10 cellular contexts compared by ENCODE assay signal in genomic region chr2:104872034-104872865, GRCh38. TPM values are rescaled to one million over a fixed set of nuclear protein-coding genes. Genes with fewer than 3 reads are reported as not detected.
A peak's percentile ranks its signal among the peaks of the same experiment; 100 is the strongest.
DNase-seq lines count a peak whose midpoint lies in the region; ATAC-seq and TF ChIP-seq lines count a peak whose summit lies in the region.
"Had no signal": no experiment of that assay in that cellular context is flagged by ENCODE, and none has a peak within 500 bp of the region (broad histone marks: within the 10 kb centered on the region; RNA-seq: fewer than 3 reads in every experiment).

No MANE protein-coding gene starts in this region.

- no peaks in the 10 kb centered on the region for H4K20me1 ChIP-seq in KMS-11 (ENCODE audit: insufficient read depth)
- no peaks in the 10 kb centered on the region for H4K20me1 ChIP-seq in osteoblast (ENCODE audit: insufficient read depth, low read length)

- H3K4me1 Mint-ChIP-seq in CD8-positive, alpha-beta T cell (ENCODE audit: low read depth): peaks cover 14% of the 10 kb centered on the region
- peaks cover 7% of the 10 kb centered on the region for H3K4me1 Mint-ChIP-seq in endothelial cell (ENCODE audit: unreplicated experiment)

- no peaks in the 10 kb centered on the region for H3K36me3 ChIP-seq in CD8-positive, alpha-beta T cell (ENCODE audit: insufficient read depth, low read length)
- H3K36me3 ChIP-seq in KMS-11 (ENCODE audit: insufficient read depth): no peaks in the 10 kb centered on the region
- no peaks in the 10 kb centered on the region for H3K36me3 ChIP-seq in osteoblast (ENCODE audit: insufficient read depth, low read length)

- H3K36me3 Mint-ChIP-seq in CD8-positive, alpha-beta T cell: no peaks in the 10 kb centered on the region
- H3K36me3 Mint-ChIP-seq in endothelial cell (ENCODE audit: low read depth, unreplicated experiment): no peaks in the 10 kb centered on the region

- DNase-seq in CD8-positive, alpha-beta T cell: no peak
- DNase-seq in endothelial cell (ENCODE audit: low spot score) (no peak), osteoblast (ENCODE audit: insufficient read length, low spot score, missing footprints) (no peak), cerebellum (ENCODE audit: low spot score) (no peak)
- DNase-seq in stimulated activated CD8-positive, alpha-beta memory T cell treated with anti-CD3 and anti-CD28 coated beads, Interleukin-4, amount 100 ng/mL, for 48 hours: no peak
- DNase-seq in stimulated activated CD4-positive, alpha-beta T cell treated with anti-CD3 and anti-CD28 coated beads, Interleukin-15, amount 100 ng/mL, for 24 hours: no peak
- DNase-seq: activated CD4-positive, CD25-positive, alpha-beta regulatory T cell treated with anti-CD3 and anti-CD28 coated beads, Interleukin-2, amount 50 U/mL, for 72 hours had no signal

- TF ChIP-seq CTCF in CD8-positive, alpha-beta T cell (IDR thresholded peaks at IDR 0.05): no peak
- TF ChIP-seq CTCF in KMS-11 (conservative IDR thresholded peaks at IDR 0.05; ENCODE audit: low read depth, low read length) (no peak), endothelial cell (IDR thresholded peaks at IDR 0.05; ENCODE audit: unreplicated experiment) (no peak), osteoblast (IDR thresholded peaks at IDR 0.05; ENCODE audit: extremely low read depth, low read depth, low read length) (no peak)

- H3K9ac ChIP-seq in KMS-11: no peak overlapping the region; the same call in 1 of the 2 replicates

- intact Hi-C loops in CD8-positive, alpha-beta T cell (cut with DNase I, micrococcal nuclease): no loop called here

- no peaks in the 10 kb centered on the region for H3K9me3 Mint-ChIP-seq in CD8-positive, alpha-beta T cell
- H3K9me3 Mint-ChIP-seq in endothelial cell (ENCODE audit: unreplicated experiment): no peaks in the 10 kb centered on the region

- no peak overlapping the region for H3K4me3 ChIP-seq in CD8-positive, alpha-beta T cell (ENCODE audit: low read depth, low read length)
- H3K4me3 ChIP-seq in KMS-11 (IDR thresholded peaks at IDR 0.05; ENCODE audit: insufficient read depth, low read depth, low read length) (no peak overlapping the region), osteoblast (ENCODE audit: insufficient read depth, low read length) (peak overlapping the region; percentile 17)

- peak overlapping the region; percentile 51 for H3K4me3 Mint-ChIP-seq in CD8-positive, alpha-beta T cell
- H3K4me3 Mint-ChIP-seq in endothelial cell (ENCODE audit: unreplicated experiment): peak overlapping the region; percentile 86

- H3K27me3 ChIP-seq in CD8-positive, alpha-beta T cell (ENCODE audit: insufficient read depth, low read length): peaks cover 4% of the 10 kb centered on the region
- H3K27me3 ChIP-seq in KMS-11 (ENCODE audit: insufficient read depth, low read depth) (no peaks in the 10 kb centered on the region), osteoblast (ENCODE audit: insufficient read depth, low read length) (peaks cover 25% of the 10 kb centered on the region)

- peak overlapping the region; percentile 70 for H3K4me2 ChIP-seq in KMS-11
- peak overlapping the region; percentile 79 for H3K4me2 ChIP-seq in osteoblast (ENCODE audit: insufficient read depth, low read length)

- POLR2A ChIA-PET in CD8-positive, alpha-beta T cell (lab: Charles Lee): no interaction called here

- no peak overlapping the region for H3K27ac Mint-ChIP-seq in CD8-positive, alpha-beta T cell
- no peak overlapping the region for H3K27ac Mint-ChIP-seq in endothelial cell (ENCODE audit: unreplicated experiment)

- CTCF ChIA-PET in CD8-positive, alpha-beta T cell (lab: Charles Lee): no interaction called here

- H2AFZ ChIP-seq in KMS-11 (ENCODE audit: low read depth) (peak overlapping the region; percentile 81; the same call in 1 of the 2 replicates), osteoblast (ENCODE audit: low read length) (no peak overlapping the region)

- no peak for ATAC-seq in CD8-positive, alpha-beta T cell
- ATAC-seq in HG02642 (IDR thresholded peaks at IDR 0.05; ENCODE audit: poor library complexity, unreplicated experiment): no peak

- no peak overlapping the region for H3K27ac ChIP-seq in CD8-positive, alpha-beta T cell (ENCODE audit: low read depth, low read length)
- no peak overlapping the region for H3K27ac ChIP-seq in KMS-11
- no peak overlapping the region for H3K27ac ChIP-seq in osteoblast (ENCODE audit: low read depth, low read length)

- H3K9me3 ChIP-seq in CD8-positive, alpha-beta T cell (ENCODE audit: low read length): no peaks in the 10 kb centered on the region
- no peaks in the 10 kb centered on the region for H3K9me3 ChIP-seq in osteoblast (ENCODE audit: low read depth, low read length)

- H3K27me3 Mint-ChIP-seq in CD8-positive, alpha-beta T cell (ENCODE audit: low read depth): peaks cover 62% of the 10 kb centered on the region
- H3K27me3 Mint-ChIP-seq in endothelial cell (ENCODE audit: unreplicated experiment): peaks cover 35% of the 10 kb centered on the region

- peaks cover 6% of the 10 kb centered on the region for H3K4me1 ChIP-seq in CD8-positive, alpha-beta T cell (ENCODE audit: insufficient read depth, low read length)
- H3K4me1 ChIP-seq in KMS-11 (ENCODE audit: low read depth, poor library complexity, severe bottlenecking): no peaks in the 10 kb centered on the region
- H3K4me1 ChIP-seq in osteoblast (ENCODE audit: insufficient read depth, low read length): peaks cover 4% of the 10 kb centered on the region

- H3K79me2 ChIP-seq in KMS-11 (ENCODE audit: insufficient read depth, low read depth): no peaks in the 10 kb centered on the region
- no peaks in the 10 kb centered on the region for H3K79me2 ChIP-seq in osteoblast (ENCODE audit: insufficient read depth, low read length)

RNA-seq across cellular contexts. Expression of gene POU3F3, which starts 18.3 kb away (rescaled TPM):
- total RNA-seq in CD8-positive, alpha-beta T cell: not detected
- total RNA-seq in endothelial cell (ENCODE audit: unreplicated experiment) (not detected), osteoblast (under 0.01 TPM in 1 of 2 replicates, not detected in the other), cerebellum (30.7 TPM)
- total RNA-seq: HT-29 had no signal

Comparison
In these comparisons a context has a peak if more than half of its experiments do, and no peak if none do; other contexts are left out.
1. RNA of gene POU3F3, which starts 18.3 kb away (total RNA-seq): 30.7 TPM in cerebellum (single experiment); not detected in CD8-positive, alpha-beta T cell, not detected in endothelial cell (single experiment) and under 0.01 TPM in osteoblast; every median in the first group is over 10 times any median in the second.